11 cellular contexts compared by ENCODE assay signal in genomic region chr9:4011062-4011461, GRCh38.
"Had no signal": no experiment of that assay in that cellular context is flagged by ENCODE, and none has a peak within 500 bp of the region (broad histone marks: within the 10 kb centered on the region; RNA-seq: fewer than 3 reads in every experiment).

No MANE protein-coding gene starts in this region.

- H3K4me3 ChIP-seq: gastrocnemius medialis, neural progenitor cell, pancreas had no signal

- H3K36me3 ChIP-seq: gastrocnemius medialis, neural progenitor cell, pancreas had no signal

- H3K4me1 ChIP-seq: gastrocnemius medialis, neural progenitor cell, pancreas had no signal

- H3K27ac ChIP-seq: gastrocnemius medialis, neural progenitor cell, pancreas had no signal

- H3K9me3 ChIP-seq: gastrocnemius medialis, pancreas had no signal

- DNase-seq: activated CD4-positive, alpha-beta T cell treated with anti-CD3 and anti-CD28 coated beads for 48 hours; activated CD8-positive, alpha-beta memory T cell treated with anti-CD3 and anti-CD28 coated beads for 24 hours; activated naive CD4-positive, alpha-beta T cell treated with anti-CD3 and anti-CD28 coated beads for 36 hours; cortex of kidney; effector CD8-positive, alpha-beta T cell; gastrocnemius medialis; kidney; pancreas; stimulated activated CD4-positive, alpha-beta T cell treated with anti-CD3 and anti-CD28 coated beads, Interleukin-2, amount 100 ng/mL, for 48 hours; stimulated activated naive CD4-positive, alpha-beta T cell treated with Interleukin-2 at 50 U/mL for 16 hours had no signal

- H3K27me3 ChIP-seq: gastrocnemius medialis, neural progenitor cell, pancreas had no signal
